In the genomic region with DNA sequence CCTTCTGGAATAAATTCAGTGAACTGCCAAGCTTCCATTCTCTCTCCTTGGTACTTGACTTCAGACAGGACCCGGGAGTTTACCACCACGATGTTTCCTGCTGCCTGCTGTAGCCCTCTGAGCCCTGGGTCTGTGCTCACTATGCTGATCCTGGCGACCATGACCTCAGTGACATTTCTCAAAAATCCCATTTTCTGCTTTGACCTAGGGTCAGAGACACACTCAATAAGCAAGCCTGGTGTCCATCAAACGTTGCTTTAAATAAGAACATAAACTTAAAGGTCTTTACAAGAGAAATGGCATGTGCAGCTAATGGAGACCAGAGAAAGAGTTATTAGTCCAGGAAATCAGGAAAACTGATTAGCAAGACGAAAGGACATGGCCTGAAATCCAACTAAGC, we compare ENCODE assay signal across 14 cellular contexts.
DNase-seq lines count a peak whose midpoint lies in the region; ATAC-seq and TF ChIP-seq lines count a peak whose summit lies in the region.
"Had no signal": no experiment of that assay in that cellular context is flagged by ENCODE, and none has a peak within 500 bp of the region (broad histone marks: within the 10 kb centered on the region; RNA-seq: fewer than 3 reads in every experiment).

No MANE protein-coding gene starts in this region.

- H3K4me1 Mint-ChIP-seq in endodermal cell: peaks cover 57% of the 10 kb centered on the region
- H3K4me1 Mint-ChIP-seq: activated B cell treated with CpG ODN at 0.5 μM for 24 hours; stimulated activated naive CD8-positive, alpha-beta T cell treated with anti-CD3 and anti-CD28 coated beads, Interleukin-15, amount 100 ng/mL, for 72 hours had no signal

- H3K9ac ChIP-seq in BLaER1 treated with 17β-estradiol and CSF1 and Interleukin-3, amounts not matched to agents 10 nM and 100 nM: no peak overlapping the region
- H3K9ac ChIP-seq in endodermal cell (ENCODE audit: extremely low read depth, low read length, poor library complexity, severe bottlenecking) (peak overlapping the region; percentile 33), neuronal stem cell (ENCODE audit: low read depth, low read length, poor library complexity) (no peak overlapping the region)

- H3K27ac Mint-ChIP-seq in endodermal cell: peak overlapping the region; percentile 95
- H3K27ac Mint-ChIP-seq: activated B cell treated with CpG ODN at 0.5 μM for 24 hours; activated naive CD4-positive, alpha-beta T cell treated with anti-CD3 and anti-CD28 coated beads, Interleukin-2, amount 50 U/mL, for 72 hours; stimulated activated naive CD8-positive, alpha-beta T cell treated with anti-CD3 and anti-CD28 coated beads, Interleukin-15, amount 100 ng/mL, for 72 hours had no signal

- no peak overlapping the region for H3K4ac ChIP-seq in neuronal stem cell (ENCODE audit: low read length)

- H3K79me1 ChIP-seq in neuronal stem cell (ENCODE audit: low read depth, low read length): no peaks in the 10 kb centered on the region

- H3K4me2 ChIP-seq in BLaER1 treated with 17β-estradiol and CSF1 and Interleukin-3, amounts not matched to agents 10 nM and 100 nM: peak overlapping the region in 6 of 11 experiments; percentile 26 to 65 (median 42); a peak in 5 of 22 replicates
- peak overlapping the region; percentile 48 for H3K4me2 ChIP-seq in PC-9
- H3K4me2 ChIP-seq in neuronal stem cell (ENCODE audit: insufficient read depth, low read length, poor library complexity, severe bottlenecking): no peak overlapping the region

- no TSS peak for BruUV-seq in PC-9 (replicated peaks; lab: Mats Ljungman, UMichigan)

- H2AFZ ChIP-seq in PC-9: no peak overlapping the region
- no peak overlapping the region for H2AFZ ChIP-seq in neuronal stem cell (ENCODE audit: low read length)

- POLR2A ChIA-PET in PC-9 (lab: Charles Lee; ENCODE audit: unreplicated experiment) (interaction anchor here (0.5 to 1.6 kb wide), 7 partner anchors 10 to 1010 kb away, joined by 4 to 7 read pairs (median 5); no protein-coding TSS in a partner anchor), GM10248 (lab: Yijun Ruan, JAX) (no interaction called here)

- no peak for DNase-seq in PC-9
- DNase-seq in endodermal cell: peak; percentile 58
- DNase-seq in neuronal stem cell (ENCODE audit: low spot score): peak; percentile 31
- no peak for DNase-seq in spleen
- no peak for DNase-seq in GM10248 (ENCODE audit: extremely low spot score)
- no peak for DNase-seq in putamen (ENCODE audit: low spot score)
- DNase-seq: activated B cell treated with CpG ODN at 0.5 μM for 24 hours; activated CD8-positive, alpha-beta memory T cell treated with anti-CD3 and anti-CD28 coated beads, Interleukin-2, amount 50 U/mL, for 4 hours; cerebellar nuclear complex; erythroblast; stimulated activated naive CD8-positive, alpha-beta T cell treated with anti-CD3 and anti-CD28 coated beads, Interleukin-15, amount 100 ng/mL, for 72 hours had no signal

- no peak overlapping the region for H2BK15ac ChIP-seq in neuronal stem cell (ENCODE audit: low read length)

- H3K9me2 ChIP-seq in PC-9 (ENCODE audit: insufficient read depth): no peaks in the 10 kb centered on the region

- no peak overlapping the region for H2BK12ac ChIP-seq in neuronal stem cell (ENCODE audit: low read length)

- H3K4me3 ChIP-seq in BLaER1 treated with 17β-estradiol and CSF1 and Interleukin-3, amounts not matched to agents 10 nM and 100 nM: no peak overlapping the region
- H3K4me3 ChIP-seq in PC-9: no peak overlapping the region
- no peak overlapping the region for H3K4me3 ChIP-seq in endodermal cell (ENCODE audit: low read length)
- H3K4me3 ChIP-seq in neuronal stem cell (ENCODE audit: low read length in 2 of 2): no peak overlapping the region
- no peak overlapping the region for H3K4me3 ChIP-seq in spleen

- H3K4me1 ChIP-seq in BLaER1 treated with 17β-estradiol and CSF1 and Interleukin-3, amounts not matched to agents 10 nM and 100 nM: peaks cover 11 to 45% (median 20%) of the 10 kb centered on the region in 10 experiments
- H3K4me1 ChIP-seq in PC-9 (replicated peaks; ENCODE audit: insufficient read depth) (peaks cover 59% of the 10 kb centered on the region), endodermal cell (ENCODE audit: control insufficient read depth, insufficient read depth, low read length) (peaks cover 15% of the 10 kb centered on the region), neuronal stem cell (ENCODE audit: control insufficient read depth in 2 of 2, insufficient read depth in 1 of 2, low read depth in 1 of 2, low read length in 2 of 2) (peaks cover 32 to 36% of the 10 kb centered on the region in 2 donors), spleen (no peaks in the 10 kb centered on the region)

- 0 out of 22 replicates have a peak overlapping the region, but pooled peaks of 1 of the 11 experiments have one; percentile 8 for H3K27ac ChIP-seq in BLaER1 treated with 17β-estradiol and CSF1 and Interleukin-3, amounts not matched to agents 10 nM and 100 nM
- H3K27ac ChIP-seq in PC-9 (peak overlapping the region; percentile 87), endodermal cell (ENCODE audit: low read depth, low read length) (peak overlapping the region; percentile 64), neuronal stem cell (replicated peaks; ENCODE audit: low read length) (peak overlapping the region; percentile 50), spleen (no peak overlapping the region)

- peaks cover 12% of the 10 kb centered on the region for H3K9me3 Mint-ChIP-seq in endodermal cell
- H3K9me3 Mint-ChIP-seq: activated B cell treated with CpG ODN at 0.5 μM for 24 hours; activated naive CD4-positive, alpha-beta T cell treated with anti-CD3 and anti-CD28 coated beads, Interleukin-2, amount 50 U/mL, for 72 hours; stimulated activated naive CD8-positive, alpha-beta T cell treated with anti-CD3 and anti-CD28 coated beads, Interleukin-15, amount 100 ng/mL, for 72 hours had no signal

- H3K36me3 Mint-ChIP-seq in endodermal cell (ENCODE audit: low read depth): no peaks in the 10 kb centered on the region
- H3K36me3 Mint-ChIP-seq: activated naive CD4-positive, alpha-beta T cell treated with anti-CD3 and anti-CD28 coated beads, Interleukin-2, amount 50 U/mL, for 72 hours had no signal

- H3F3A ChIP-seq in PC-9 (ENCODE audit: insufficient read depth, low read depth): peaks cover 42% of the 10 kb centered on the region

- H4K8ac ChIP-seq in neuronal stem cell (ENCODE audit: low read depth, low read length): no peak overlapping the region

- peaks cover 6% of the 10 kb centered on the region for H3K27me3 Mint-ChIP-seq in endodermal cell (ENCODE audit: insufficient read depth)

- H4K91ac ChIP-seq in neuronal stem cell (ENCODE audit: low read depth, low read length, poor library complexity): no peak overlapping the region

- TF ChIP-seq CTCF in PC-9 (conservative IDR thresholded peaks at IDR 0.05): no peak
- no peak for TF ChIP-seq CTCF in endodermal cell (conservative IDR thresholded peaks at IDR 0.05)
- TF ChIP-seq CTCF in spleen (IDR thresholded peaks at IDR 0.05 in 8 of 11, conservative IDR thresholded peaks at IDR 0.05 in 3 of 11): no peak
- no peak for TF ChIP-seq CTCF in GM10248 (IDR thresholded peaks at IDR 0.05; ENCODE audit: control extremely low read depth, extremely low read depth, low read depth, missing control alignments)

- intact Hi-C loops in PC-9 (cut with micrococcal nuclease; ENCODE audit: unreplicated experiment): loop anchor here (1.0 to 5.0 kb wide), 17 partner anchors 80 to 1098 kb away; no protein-coding TSS in a partner anchor
- intact Hi-C loops in spleen (cut with DNase I; ENCODE audit: low total_unique reads): no loop called here

- H3K23ac ChIP-seq in neuronal stem cell (ENCODE audit: low read depth, low read length, poor library complexity): no peak overlapping the region

- H3K27me3 ChIP-seq in BLaER1 treated with 17β-estradiol and CSF1 and Interleukin-3, amounts not matched to agents 10 nM and 100 nM: no peaks in the 10 kb centered on the region
- H3K27me3 ChIP-seq in PC-9 (ENCODE audit: insufficient read depth, low read depth) (no peaks in the 10 kb centered on the region), endodermal cell (ENCODE audit: control insufficient read depth, insufficient read depth, low read length, poor library complexity, severe bottlenecking) (no peaks in the 10 kb centered on the region), neuronal stem cell (ENCODE audit: control insufficient read depth in 3 of 3, insufficient read depth in 3 of 3, low read depth in 1 of 3, low read length in 3 of 3) (no peaks in the 10 kb centered on the region), spleen (replicated peaks in 1 of 7) (peaks cover 0 to 22% (median 0%) of the 10 kb centered on the region in 7 donors)

- H3K79me2 ChIP-seq in PC-9 (ENCODE audit: low read depth): no peaks in the 10 kb centered on the region

- no peak overlapping the region for H2AK5ac ChIP-seq in neuronal stem cell (ENCODE audit: low read depth, low read length)

- H3K9me3 ChIP-seq in BLaER1 treated with 17β-estradiol and CSF1 and Interleukin-3, amounts not matched to agents 10 nM and 100 nM (replicated peaks in 1 of 11): peaks cover 0 to 14% (median 9%) of the 10 kb centered on the region in 11 experiments; a peak in 16 of 22 replicates
- no peaks in the 10 kb centered on the region for H3K9me3 ChIP-seq in PC-9 (ENCODE audit: insufficient read depth, low read depth)
- peaks cover 11% of the 10 kb centered on the region for H3K9me3 ChIP-seq in endodermal cell (ENCODE audit: control insufficient read depth, low read length)
- no peaks in the 10 kb centered on the region for H3K9me3 ChIP-seq in neuronal stem cell (replicated peaks in 1 of 2; ENCODE audit: control insufficient read depth in 2 of 2, insufficient read depth in 1 of 2, low read depth in 1 of 2, low read length in 2 of 2)
- H3K9me3 ChIP-seq in spleen: peaks cover 0 to 10% (median 0%) of the 10 kb centered on the region in 8 donors

- no peak for ATAC-seq in HG03196 (IDR thresholded peaks at IDR 0.05; ENCODE audit: unreplicated experiment)
- ATAC-seq: activated naive CD4-positive, alpha-beta T cell treated with anti-CD3 and anti-CD28 coated beads, Interleukin-2, amount 50 U/mL, for 72 hours; stimulated activated naive CD8-positive, alpha-beta T cell treated with anti-CD3 and anti-CD28 coated beads, Interleukin-15, amount 100 ng/mL, for 72 hours had no signal

- H4K20me1 ChIP-seq in BLaER1 treated with 17β-estradiol and CSF1 and Interleukin-3, amounts not matched to agents 10 nM and 100 nM: no peaks in the 10 kb centered on the region
- H4K20me1 ChIP-seq in PC-9 (ENCODE audit: insufficient read depth): no peaks in the 10 kb centered on the region

- 39 to 46% methylated on average over 4 to 5 of the region's 5 CpGs for WGBS in endodermal cell (ENCODE audit: insufficient coverage in 1 of 2, insufficient read length in 1 of 2), 2 experiments
- WGBS in neuronal stem cell (ENCODE audit: extremely low coverage in 2 of 2, insufficient read length in 2 of 2, insufficient replicate concordance in 1 of 2), 2 donors: no CpG with 5 or more reads among the region's 5 CpGs
- 44 to 53% (median 52%) methylated on average over 5 of the region's 5 CpGs for WGBS in spleen, 5 donors

- no peak overlapping the region for H3K4me3 Mint-ChIP-seq in endodermal cell
- H3K4me3 Mint-ChIP-seq: activated B cell treated with CpG ODN at 0.5 μM for 24 hours; stimulated activated naive CD8-positive, alpha-beta T cell treated with anti-CD3 and anti-CD28 coated beads, Interleukin-15, amount 100 ng/mL, for 72 hours had no signal

- H3K18ac ChIP-seq in neuronal stem cell (ENCODE audit: low read length): no peak overlapping the region

- no peak for TF ChIP-seq POLR2A in spleen (IDR thresholded peaks at IDR 0.05)

- no peak overlapping the region for H3K14ac ChIP-seq in neuronal stem cell (ENCODE audit: low read length)

- CTCF ChIA-PET in PC-9 (lab: Charles Lee) (interaction anchor here (0.6 to 2.0 kb wide), 13 partner anchors 281 to 911 kb away, joined by 3 to 43 read pairs (median 4); no protein-coding TSS in a partner anchor), GM10248 (lab: Yijun Ruan, JAX) (interaction anchor here (1.7 kb wide), 1 partner anchor 326 kb away, joined by 6 read pairs; no protein-coding TSS in a partner anchor)

- H2BK5ac ChIP-seq in neuronal stem cell (ENCODE audit: low read length): no peak overlapping the region

- no peak overlapping the region for H2BK120ac ChIP-seq in neuronal stem cell (ENCODE audit: low read depth, low read length)

- H3K36me3 ChIP-seq in BLaER1 treated with 17β-estradiol and CSF1 and Interleukin-3, amounts not matched to agents 10 nM and 100 nM: 0 out of 22 replicates have a peak, but pooled peaks cover 0 to 3% (median 0%) of the 10 kb centered on the region in 11 experiments
- H3K36me3 ChIP-seq in PC-9 (ENCODE audit: low read depth) (no peaks in the 10 kb centered on the region), endodermal cell (ENCODE audit: control insufficient read depth, insufficient read depth, low read length) (no peaks in the 10 kb centered on the region), neuronal stem cell (replicated peaks in 1 of 2; ENCODE audit: control insufficient read depth in 2 of 2, insufficient read depth in 2 of 2, low read length in 2 of 2) (no peaks in the 10 kb centered on the region), spleen (no peaks in the 10 kb centered on the region)

Comparison
In these comparisons a context has a peak if more than half of its experiments do, and no peak if none do; other contexts are left out.
1. H3K27ac ChIP-seq: peak in PC-9 (single experiment), endodermal cell (single experiment) and neuronal stem cell (single experiment); none in spleen (0 of 8).
2. DNase-seq: peak in endodermal cell (single experiment) and neuronal stem cell (single experiment); none in PC-9 (0 of 2), spleen (single experiment), GM10248 (single experiment) and putamen (single experiment).